Comparison of ENCODE assay signal across 8 cellular contexts in genomic region chr6:146857960-146858308, GRCh38.
DNase-seq lines count a peak whose midpoint lies in the region; ATAC-seq and TF ChIP-seq lines count a peak whose summit lies in the region.

No MANE protein-coding gene starts in this region.

- intact Hi-C loops in A673 (cut with micrococcal nuclease; ENCODE audit: unreplicated experiment) (loop anchor here (2.0 to 10.0 kb wide), 4 partner anchors 344 to 527 kb away; partner anchors contain the start of gene STXBP5), testis (cut with DNase I; ENCODE audit: low total_unique reads) (no loop called here)

- no TSS peak for BruUV-seq in A673 (replicated peaks; lab: Mats Ljungman, UMichigan)

- TF ChIP-seq POLR2A in testis (IDR thresholded peaks at IDR 0.05): no peak

- H3K36me3 Mint-ChIP-seq in activated naive CD8-positive, alpha-beta T cell treated with anti-CD3 and anti-CD28 coated beads, Interleukin-2, amount 10 ng/mL, durations not matched to agents 7 days and 5 days: peaks cover under 1% of the 10 kb centered on the region

- H3K9me3 ChIP-seq in A673 (ENCODE audit: low read depth, low read length, poor library complexity, severe bottlenecking) (no peaks in the 10 kb centered on the region), testis (no peaks in the 10 kb centered on the region)

- no peaks in the 10 kb centered on the region for H3K27me3 ChIP-seq in A673 (replicated peaks; ENCODE audit: insufficient read depth, low read depth, low read length, poor library complexity)
- H3K27me3 ChIP-seq in testis: no peaks in the 10 kb centered on the region

- ATAC-seq in GM19043 (IDR thresholded peaks at IDR 0.05; ENCODE audit: low read depth, unreplicated experiment) (peak; percentile 7), HG03442 (IDR thresholded peaks at IDR 0.05; ENCODE audit: unreplicated experiment) (peak; percentile 8)
- peak; percentile 23 for ATAC-seq in activated naive CD8-positive, alpha-beta T cell treated with anti-CD3 and anti-CD28 coated beads, Interleukin-2, amount 10 ng/mL, durations not matched to agents 7 days and 5 days (ENCODE audit: low read depth)

- DNase-seq in A673 (ENCODE audit: low spot score) (peak; percentile 26), iPS-NIHi7 (ENCODE audit: extremely low spot score) (peak; percentile 55), testis (no peak), NCI-H187 treated with DMSO at 0.1 percent for 48 hours (lab: John Stamatoyannopoulos, UW) (no peak)
- DNase-seq in activated naive CD8-positive, alpha-beta T cell treated with anti-CD3 and anti-CD28 coated beads, Interleukin-2, amount 10 ng/mL, durations not matched to agents 7 days and 5 days: no peak
- DNase-seq in effector CD8-positive, alpha-beta T cell (lab: John Stamatoyannopoulos, UW): no peak

- H3K4me3 Mint-ChIP-seq in activated naive CD8-positive, alpha-beta T cell treated with anti-CD3 and anti-CD28 coated beads, Interleukin-2, amount 10 ng/mL, durations not matched to agents 7 days and 5 days: peak overlapping the region; percentile 17

- H3K27ac Mint-ChIP-seq in activated naive CD8-positive, alpha-beta T cell treated with anti-CD3 and anti-CD28 coated beads, Interleukin-2, amount 10 ng/mL, durations not matched to agents 7 days and 5 days: no peak overlapping the region

- H3K27ac ChIP-seq in A673 (ENCODE audit: low read depth, low read length, poor library complexity, severe bottlenecking) (no peak overlapping the region), testis (peak overlapping the region; percentile 59 to 79)

- peaks cover under 1% of the 10 kb centered on the region for H3K9me3 Mint-ChIP-seq in activated naive CD8-positive, alpha-beta T cell treated with anti-CD3 and anti-CD28 coated beads, Interleukin-2, amount 10 ng/mL, durations not matched to agents 7 days and 5 days

- H3K27me3 Mint-ChIP-seq in activated naive CD8-positive, alpha-beta T cell treated with anti-CD3 and anti-CD28 coated beads, Interleukin-2, amount 10 ng/mL, durations not matched to agents 7 days and 5 days: no peaks in the 10 kb centered on the region

- no peak for TF ChIP-seq CTCF in A673 (conservative IDR thresholded peaks at IDR 0.05; ENCODE audit: low read depth, low read length)
- TF ChIP-seq CTCF in testis (IDR thresholded peaks at IDR 0.05): no peak

- WGBS in testis, 2 donors: 19 to 23% methylated on average over 4 of the region's 4 CpGs

- H3K4me3 ChIP-seq in A673 (ENCODE audit: low read depth, low read length, poor library complexity, severe bottlenecking) (no peak overlapping the region), testis (peak overlapping the region; percentile 13 to 53)

- H3K36me3 ChIP-seq in A673 (ENCODE audit: insufficient read depth, low read length, poor library complexity, severe bottlenecking): no peaks in the 10 kb centered on the region
- H3K36me3 ChIP-seq in testis (ENCODE audit: low read depth, missing control alignments): no peaks in the 10 kb centered on the region

- POLR2A ChIA-PET in A673 (lab: Charles Lee; ENCODE audit: low non-redundant PET): no interaction called here
- POLR2A ChIA-PET in activated naive CD8-positive, alpha-beta T cell treated with anti-CD3 and anti-CD28 coated beads, Interleukin-2, amount 10 ng/mL, durations not matched to agents 7 days and 5 days (lab: Charles Lee): no interaction called here

- H3K4me1 Mint-ChIP-seq in activated naive CD8-positive, alpha-beta T cell treated with anti-CD3 and anti-CD28 coated beads, Interleukin-2, amount 10 ng/mL, durations not matched to agents 7 days and 5 days: peaks cover 5% of the 10 kb centered on the region

- peaks cover 7% of the 10 kb centered on the region for H3K4me1 ChIP-seq in A673 (ENCODE audit: insufficient read depth, low read length, poor library complexity, severe bottlenecking)
- peaks cover 4% of the 10 kb centered on the region for H3K4me1 ChIP-seq in testis

- CTCF ChIA-PET in A673 (lab: Charles Lee): no interaction called here

Comparison
In these comparisons a context has a peak if more than half of its experiments do, and no peak if none do; other contexts are left out.
1. DNase-seq: peak in A673 (single experiment) and iPS-NIHi7 (single experiment); none in activated naive CD8-positive, alpha-beta T cell treated with anti-CD3 and anti-CD28 coated beads, Interleukin-2, amount 10 ng/mL, durations not matched to agents 7 days and 5 days (single experiment), testis (single experiment), NCI-H187 treated with DMSO at 0.1 percent for 48 hours (single experiment) and effector CD8-positive, alpha-beta T cell (single experiment).
2. Peak in every context shown above with its lines, with median percentiles within 50 percentile points of each other: ATAC-seq.